ENCODE assay signal across 8 cellular contexts in genomic region chr2:90324672-90325071, GRCh38.
DNase-seq lines count a peak whose midpoint lies in the region; ATAC-seq and TF ChIP-seq lines count a peak whose summit lies in the region.
"Not testable (repeated sequence)": the region's sequence is repeated elsewhere in the genome, so short reads cannot be mapped to it uniquely, and the experiment has no call there.

No MANE protein-coding gene starts in this region.

- DNase-seq in AG04450 (ENCODE audit: low read depth, low spot score); MG63; epithelial cell of proximal tubule (ENCODE audit: low read depth); skeletal muscle cell (ENCODE audit: low read depth); suprapubic skin (ENCODE audit: low spot score in 2 of 2): not testable (repeated sequence)
- DNase-seq in activated naive CD8-positive, alpha-beta T cell treated with anti-CD3 and anti-CD28 coated beads, Interleukin-2, amount 50 U/mL, for 24 hours = peak; percentile 1
- peak; percentile 13 for DNase-seq in left ventricle myocardium inferior

- ATAC-seq in activated naive CD8-positive, alpha-beta T cell treated with anti-CD3 and anti-CD28 coated beads, Interleukin-2, amount 50 U/mL, for 24 hours = not testable (repeated sequence)

- H3K27me3 Mint-ChIP-seq in activated naive CD8-positive, alpha-beta T cell treated with anti-CD3 and anti-CD28 coated beads, Interleukin-2, amount 50 U/mL, for 24 hours = not testable (repeated sequence)

- H3K27me3 ChIP-seq in AG04450 (ENCODE audit: control insufficient read depth, insufficient read depth, low read length) (peaks cover 13% of the 10 kb centered on the region), suprapubic skin (peaks cover 12% of the 10 kb centered on the region)
- H3K27me3 ChIP-seq in MG63; left ventricle myocardium inferior (ENCODE audit: low read depth): not testable (repeated sequence)

- not testable (repeated sequence) for H3K9me3 ChIP-seq in AG04450 (ENCODE audit: control insufficient read depth, insufficient read depth, low read length); MG63; left ventricle myocardium inferior (replicated peaks); mesodermal cell (ENCODE audit: control insufficient read depth, low read length); suprapubic skin

- H3K27ac ChIP-seq in AG04450 (ENCODE audit: low read depth, low read length); left ventricle myocardium inferior (replicated peaks); mesodermal cell (ENCODE audit: low read depth, low read length, severe bottlenecking); suprapubic skin: not testable (repeated sequence)

- TF ChIP-seq EP300 in suprapubic skin (IDR thresholded peaks at IDR 0.05) = not testable (repeated sequence)

- peak overlapping the region; percentile 34; the same call in 1 of the 2 replicates for H3K4me3 ChIP-seq in AG04450 (ENCODE audit: low read depth, low read length)
- peak overlapping the region; percentile 21; the same call in 1 of the 2 replicates for H3K4me3 ChIP-seq in MG63
- peak overlapping the region; percentile 33 for H3K4me3 ChIP-seq in epithelial cell of proximal tubule (ENCODE audit: low read depth, low read length)
- H3K4me3 ChIP-seq in left ventricle myocardium inferior = peak overlapping the region; percentile 53
- H3K4me3 ChIP-seq in mesodermal cell (ENCODE audit: extremely low read depth, insufficient read depth, low read length, poor library complexity, severe bottlenecking) = peak overlapping the region; percentile 36
- peak overlapping the region; percentile 41 for H3K4me3 ChIP-seq in skeletal muscle cell (ENCODE audit: low read depth, low read length)
- peak overlapping the region; percentile 49 for H3K4me3 ChIP-seq in suprapubic skin

- POLR2A ChIA-PET in AG04450 (lab: Yijun Ruan, JAX) = not testable (repeated sequence)

- H3K4me1 ChIP-seq in left ventricle myocardium inferior; mesodermal cell (ENCODE audit: control insufficient read depth, insufficient read depth, low read length, poor library complexity, severe bottlenecking); suprapubic skin: not testable (repeated sequence)

- TF ChIP-seq POLR2A in suprapubic skin (IDR thresholded peaks at IDR 0.05) = not testable (repeated sequence)

- not testable (repeated sequence) for H3K36me3 ChIP-seq in MG63; left ventricle myocardium inferior; mesodermal cell (ENCODE audit: control insufficient read depth, insufficient read depth, low read length); suprapubic skin

- 2 to 4% methylated on average over 19 to 20 of the region's 59 CpGs for WGBS in mesodermal cell (ENCODE audit: insufficient coverage in 2 of 2), 2 experiments
- WGBS in suprapubic skin = no CpG with 5 or more reads among the region's 59 CpGs

- not testable (repeated sequence) for H3K4me1 Mint-ChIP-seq in activated naive CD8-positive, alpha-beta T cell treated with anti-CD3 and anti-CD28 coated beads, Interleukin-2, amount 50 U/mL, for 24 hours

- CTCF ChIA-PET in AG04450 (lab: Charles Lee) = not testable (repeated sequence)

- not testable (repeated sequence) for H3K9me3 Mint-ChIP-seq in activated naive CD8-positive, alpha-beta T cell treated with anti-CD3 and anti-CD28 coated beads, Interleukin-2, amount 50 U/mL, for 24 hours

- not testable (repeated sequence) for H3K27ac Mint-ChIP-seq in activated naive CD8-positive, alpha-beta T cell treated with anti-CD3 and anti-CD28 coated beads, Interleukin-2, amount 50 U/mL, for 24 hours

- intact Hi-C loops in left ventricle myocardium inferior (cut with micrococcal nuclease) = not testable (repeated sequence)

- not testable (repeated sequence) for TF ChIP-seq CTCF in AG04450 (IDR thresholded peaks at IDR 0.05; ENCODE audit: low read depth, low read length); epithelial cell of proximal tubule (conservative IDR thresholded peaks at IDR 0.05; ENCODE audit: low read depth, low read length); left ventricle myocardium inferior (IDR thresholded peaks at IDR 0.05; ENCODE audit: borderline replicate concordance); suprapubic skin (IDR thresholded peaks at IDR 0.05)

- not testable (repeated sequence) for H3K36me3 Mint-ChIP-seq in activated naive CD8-positive, alpha-beta T cell treated with anti-CD3 and anti-CD28 coated beads, Interleukin-2, amount 50 U/mL, for 24 hours (ENCODE audit: low read depth)

- H3K4me3 Mint-ChIP-seq in activated naive CD8-positive, alpha-beta T cell treated with anti-CD3 and anti-CD28 coated beads, Interleukin-2, amount 50 U/mL, for 24 hours = not testable (repeated sequence)
